Comparison of ENCODE assay signal across 20 cellular contexts in the genomic region with DNA sequence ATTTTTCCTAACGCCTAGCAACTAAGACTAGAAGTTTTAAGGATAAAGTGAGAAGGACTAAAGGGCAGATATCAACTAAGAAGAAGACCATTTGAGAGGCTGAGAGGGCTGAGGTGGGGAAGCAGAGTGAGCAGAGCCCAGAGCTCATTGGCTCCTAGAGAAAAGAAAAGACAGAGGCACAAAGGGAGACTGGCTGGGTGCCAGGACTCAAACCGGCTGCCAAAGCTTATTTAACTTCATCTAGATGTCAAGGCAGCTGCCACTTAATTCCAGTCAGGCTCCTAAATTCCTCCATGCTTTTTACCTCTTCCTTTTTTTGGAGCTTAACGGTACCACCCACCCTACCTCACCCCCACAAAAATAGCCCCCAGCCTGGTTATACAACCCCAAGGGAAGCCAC. TPM values are rescaled to one million over a fixed set of nuclear protein-coding genes. Genes with fewer than 3 reads are reported as not detected.
A peak's percentile ranks its signal among the peaks of the same experiment; 100 is the strongest.
DNase-seq lines count a peak whose midpoint lies in the region; ATAC-seq and TF ChIP-seq lines count a peak whose summit lies in the region.
"Had no signal": no experiment of that assay in that cellular context is flagged by ENCODE, and none has a peak within 500 bp of the region (broad histone marks: within the 10 kb centered on the region; RNA-seq: fewer than 3 reads in every experiment).

No MANE protein-coding gene starts in this region.

- in situ Hi-C loops in KBM-7 (cut with MboI; ENCODE audit: low pct_unique_long_range_greater_than_20kb, low sequenced_read_pairs) = no loop called here

- no peak for TF ChIP-seq POLR2A in uterus (IDR thresholded peaks at IDR 0.05)

- no peak overlapping the region for H3K4me2 ChIP-seq in GM23338

- no peaks in the 10 kb centered on the region for H3K36me3 ChIP-seq in uterus
- H3K36me3 ChIP-seq in GM23338 (ENCODE audit: insufficient read depth) = no peaks in the 10 kb centered on the region

- ATAC-seq in GM23338 (no peak; the same call in 2 of the 3 replicates), GM19397 (IDR thresholded peaks at IDR 0.05; ENCODE audit: unreplicated experiment) (no peak)

- no peaks in the 10 kb centered on the region for H3K4me1 ChIP-seq in uterus
- H3K4me1 ChIP-seq in GM23338 (ENCODE audit: insufficient read depth) = no peaks in the 10 kb centered on the region

- H3K4me3 Mint-ChIP-seq in GM23338 = no peak overlapping the region

- no peaks in the 10 kb centered on the region for H3K36me3 Mint-ChIP-seq in GM23338 (ENCODE audit: low read depth)
- H3K36me3 Mint-ChIP-seq: naive B cell had no signal

- H2AFZ ChIP-seq in GM23338 = no peak overlapping the region

- intact Hi-C loops in uterus (cut with DNase I; ENCODE audit: low total_unique reads) = no loop called here

- H3F3A ChIP-seq in GM23338 (replicated peaks; ENCODE audit: low read depth) = no peaks in the 10 kb centered on the region

- H3K79me2 ChIP-seq in GM23338 (replicated peaks; ENCODE audit: insufficient read depth) = no peaks in the 10 kb centered on the region

- no peaks in the 10 kb centered on the region for H3K9me3 ChIP-seq in uterus

- H3K27ac ChIP-seq in uterus = no peak overlapping the region
- H3K27ac ChIP-seq in GM23338 (ENCODE audit: low read depth) = no peak overlapping the region
- H3K27ac ChIP-seq: skin epidermis had no signal

- H3K4me1 Mint-ChIP-seq in GM23338 = no peaks in the 10 kb centered on the region
- H3K4me1 Mint-ChIP-seq: naive B cell had no signal

- H3K9me3 Mint-ChIP-seq in GM23338 = no peaks in the 10 kb centered on the region
- H3K9me3 Mint-ChIP-seq: naive B cell had no signal

- TF ChIP-seq CTCF in epithelial cell of esophagus (IDR thresholded peaks at IDR 0.05; ENCODE audit: insufficient read depth, low read depth, low read length, missing control alignments) = no peak
- no peak for TF ChIP-seq CTCF in uterus (IDR thresholded peaks at IDR 0.05)
- TF ChIP-seq CTCF in GM23338 (conservative IDR thresholded peaks at IDR 0.05; ENCODE audit: low read depth in 2 of 2) = no peak

- DNase-seq in COR-L47 (lab: John Stamatoyannopoulos, UW) = peak; percentile 62
- DNase-seq in HT-29 (ENCODE audit: low spot score) = peak; percentile 21
- DNase-seq in NCI-H446 (lab: John Stamatoyannopoulos, UW) = peak; percentile 44 to 68
- DNase-seq in epithelial cell of esophagus (ENCODE audit: low read depth) = peak; percentile 11
- DNase-seq in uterus = no peak
- DNase-seq in KBM-7 = no peak
- DNase-seq in GM23338 (ENCODE audit: low spot score) = no peak
- DNase-seq: activated CD4-positive, alpha-beta T cell treated with anti-CD3 and anti-CD28 coated beads, Interleukin-2, amount 50 U/mL, for 4 hours; activated naive CD4-positive, alpha-beta T cell treated with Interleukin-2 at 50 U/mL for 16 hours; aorta; effector memory CD4-positive, alpha-beta T cell; GDM1; Karpas-422; naive B cell; NCI-H2107; stimulated activated CD4-positive, alpha-beta T cell treated with anti-CD3 and anti-CD28 coated beads, Interleukin-4, amount 100 ng/mL, for 1 hour had no signal

- no peaks in the 10 kb centered on the region for H3K27me3 Mint-ChIP-seq in GM23338 (ENCODE audit: insufficient read depth, low read depth, poor library complexity)

- H3K27me3 ChIP-seq in uterus (no peaks in the 10 kb centered on the region), GM23338 (ENCODE audit: insufficient read depth) (no peaks in the 10 kb centered on the region)

- H4K20me1 ChIP-seq in GM23338 (replicated peaks; ENCODE audit: insufficient read depth) = no peaks in the 10 kb centered on the region

- no peak overlapping the region for H3K4me3 ChIP-seq in epithelial cell of esophagus (ENCODE audit: low read length)
- no peak overlapping the region for H3K4me3 ChIP-seq in uterus
- no peak overlapping the region for H3K4me3 ChIP-seq in GM23338
- H3K4me3 ChIP-seq: skin epidermis had no signal

- no peaks in the 10 kb centered on the region for H3K9me2 ChIP-seq in GM23338 (ENCODE audit: insufficient read depth)

- H3K27ac Mint-ChIP-seq in GM23338 = no peak overlapping the region
- H3K27ac Mint-ChIP-seq: naive B cell had no signal

TF ChIP-seq in GM23338, 12 proteins besides CTCF, POLR2A, EP300 and RAD21 (continues in another document):
- TF ChIP-seq, protein P1, sequence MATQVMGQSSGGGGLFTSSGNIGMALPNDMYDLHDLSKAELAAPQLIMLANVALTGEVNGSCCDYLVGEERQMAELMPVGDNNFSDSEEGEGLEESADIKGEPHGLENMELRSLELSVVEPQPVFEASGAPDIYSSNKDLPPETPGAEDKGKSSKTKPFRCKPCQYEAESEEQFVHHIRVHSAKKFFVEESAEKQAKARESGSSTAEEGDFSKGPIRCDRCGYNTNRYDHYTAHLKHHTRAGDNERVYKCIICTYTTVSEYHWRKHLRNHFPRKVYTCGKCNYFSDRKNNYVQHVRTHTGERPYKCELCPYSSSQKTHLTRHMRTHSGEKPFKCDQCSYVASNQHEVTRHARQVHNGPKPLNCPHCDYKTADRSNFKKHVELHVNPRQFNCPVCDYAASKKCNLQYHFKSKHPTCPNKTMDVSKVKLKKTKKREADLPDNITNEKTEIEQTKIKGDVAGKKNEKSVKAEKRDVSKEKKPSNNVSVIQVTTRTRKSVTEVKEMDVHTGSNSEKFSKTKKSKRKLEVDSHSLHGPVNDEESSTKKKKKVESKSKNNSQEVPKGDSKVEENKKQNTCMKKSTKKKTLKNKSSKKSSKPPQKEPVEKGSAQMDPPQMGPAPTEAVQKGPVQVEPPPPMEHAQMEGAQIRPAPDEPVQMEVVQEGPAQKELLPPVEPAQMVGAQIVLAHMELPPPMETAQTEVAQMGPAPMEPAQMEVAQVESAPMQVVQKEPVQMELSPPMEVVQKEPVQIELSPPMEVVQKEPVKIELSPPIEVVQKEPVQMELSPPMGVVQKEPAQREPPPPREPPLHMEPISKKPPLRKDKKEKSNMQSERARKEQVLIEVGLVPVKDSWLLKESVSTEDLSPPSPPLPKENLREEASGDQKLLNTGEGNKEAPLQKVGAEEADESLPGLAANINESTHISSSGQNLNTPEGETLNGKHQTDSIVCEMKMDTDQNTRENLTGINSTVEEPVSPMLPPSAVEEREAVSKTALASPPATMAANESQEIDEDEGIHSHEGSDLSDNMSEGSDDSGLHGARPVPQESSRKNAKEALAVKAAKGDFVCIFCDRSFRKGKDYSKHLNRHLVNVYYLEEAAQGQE (IDR thresholded peaks at IDR 0.05; ENCODE audit: unreplicated experiment) = no peak
- TF ChIP-seq CREB1 (CRISPR knock-in tag; IDR thresholded peaks at IDR 0.05; ENCODE audit: low read depth) (no peak), EZH2 (IDR thresholded peaks at IDR 0.05; ENCODE audit: low read depth, unreplicated experiment) (no peak), ZNF114 (CRISPR knock-in tag; IDR thresholded peaks at IDR 0.05) (no peak), JUNB (IDR thresholded peaks at IDR 0.05; ENCODE audit: unreplicated experiment) (no peak), ZNF331 (CRISPR knock-in tag; IDR thresholded peaks at IDR 0.05; ENCODE audit: low read depth) (no peak), EZH2phosphoT487 (IDR thresholded peaks at IDR 0.05; ENCODE audit: unreplicated experiment) (no peak), POLR2AphosphoS5 (IDR thresholded peaks at IDR 0.05; ENCODE audit: low read depth) (no peak)
- TF ChIP-seq, protein P2, sequence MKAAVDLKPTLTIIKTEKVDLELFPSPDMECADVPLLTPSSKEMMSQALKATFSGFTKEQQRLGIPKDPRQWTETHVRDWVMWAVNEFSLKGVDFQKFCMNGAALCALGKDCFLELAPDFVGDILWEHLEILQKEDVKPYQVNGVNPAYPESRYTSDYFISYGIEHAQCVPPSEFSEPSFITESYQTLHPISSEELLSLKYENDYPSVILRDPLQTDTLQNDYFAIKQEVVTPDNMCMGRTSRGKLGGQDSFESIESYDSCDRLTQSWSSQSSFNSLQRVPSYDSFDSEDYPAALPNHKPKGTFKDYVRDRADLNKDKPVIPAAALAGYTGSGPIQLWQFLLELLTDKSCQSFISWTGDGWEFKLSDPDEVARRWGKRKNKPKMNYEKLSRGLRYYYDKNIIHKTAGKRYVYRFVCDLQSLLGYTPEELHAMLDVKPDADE (IDR thresholded peaks at IDR 0.05) = no peak

RNA-seq across cellular contexts. Expression of a gene that starts 16.9 kb away (rescaled TPM):
- 0.52 and 0.76 TPM in 2 replicates for total RNA-seq in HT-29 (2014; rRNA removed; shearing (Covaris generic))
- 1 to 10 TPM in 1 of 4 donors, under 1 TPM in 1, not detected in 2; 0.18 to 4.4 TPM for total RNA-seq in uterus
- total RNA-seq in GM23338 (2014; rRNA removed; shearing (Covaris generic)) = 3.0 and 3.6 TPM in 2 replicates
- polyA plus RNA-seq in GM23338 (2016; fragmentation: Nextera tagmentation; extraction: Ambion mirVana) = 0.92 and 1.9 TPM in 2 replicates
- total RNA-seq: lung microvascular endothelial cell, osteocyte had no signal

Comparison
In these comparisons a context has a peak if more than half of its experiments do, and no peak if none do; other contexts are left out.
1. DNase-seq: peak in COR-L47 (single experiment), HT-29 (single experiment), NCI-H446 (2 of 2) and epithelial cell of esophagus (single experiment); none in uterus (0 of 2), KBM-7 (single experiment) and GM23338 (single experiment).